ENCODE assay signal across 19 cellular contexts in genomic region chr3:154081305-154081704, GRCh38.
"Had no signal": no experiment of that assay in that cellular context is flagged by ENCODE, and none has a peak within 500 bp of the region (broad histone marks: within the 10 kb centered on the region; RNA-seq: fewer than 3 reads in every experiment).

No MANE protein-coding gene starts in this region.

- DNase-seq: activated CD4-positive, alpha-beta memory T cell treated with anti-CD3 and anti-CD28 coated beads for 36 hours; activated CD4-positive, alpha-beta T cell treated with anti-CD3 and anti-CD28 coated beads, Interleukin-2, amount 10 ng/mL, durations not matched to agents 7 days and 5 days; activated CD4-positive, CD25-positive, alpha-beta regulatory T cell; activated CD8-positive, alpha-beta memory T cell treated with anti-CD3 and anti-CD28 coated beads for 24 hours; activated effector memory CD4-positive, alpha-beta T cell treated with anti-CD3 and anti-CD28 coated beads, Interleukin-2, amount 50 U/mL, for 16 hours; activated naive CD4-positive, alpha-beta T cell treated with anti-CD3 and anti-CD28 coated beads for 36 hours; activated T-cell treated with anti-CD3 and anti-CD28 coated beads, Interleukin-2, amount 50 U/mL, for 4 hours; amygdala; KG1; NCI-H1048; NCI-H1930; NCI-H2171; NCI-H226; NCI-H526; NCI-H82; T-cell; T-helper 2 cell; T1000 had no signal

- H3K4me3 ChIP-seq: SK-N-MC had no signal

- ATAC-seq: activated T-cell treated with anti-CD3 and anti-CD28 coated beads, Interleukin-2, amount 50 U/mL, for 4 hours; T-cell had no signal

- H3K27ac ChIP-seq: SK-N-MC had no signal
